Comparison of ENCODE assay signal across 10 cellular contexts in genomic region chr6:128516514-128516898, GRCh38. TPM values are rescaled to one million over a fixed set of nuclear protein-coding genes. Genes with fewer than 3 reads are reported as not detected.
DNase-seq lines count a peak whose midpoint lies in the region; FAIRE-seq and TF ChIP-seq lines count a peak whose summit lies in the region.
"Had no signal": no experiment of that assay in that cellular context is flagged by ENCODE, and none has a peak within 500 bp of the region (broad histone marks: within the 10 kb centered on the region; RNA-seq: fewer than 3 reads in every experiment).

No MANE protein-coding gene starts in this region.

- H3K36me3 ChIP-seq in PC-9 (ENCODE audit: low read depth) = no peaks in the 10 kb centered on the region; the same call in 1 of the 2 replicates
- no peaks in the 10 kb centered on the region for H3K36me3 ChIP-seq in small intestine (ENCODE audit: control insufficient read depth in 2 of 2, insufficient read depth in 2 of 2, low read length in 2 of 2)
- H3K36me3 ChIP-seq: SJCRH30 had no signal

- no peaks in the 10 kb centered on the region for H3K27me3 ChIP-seq in PC-9 (ENCODE audit: insufficient read depth, low read depth)
- no peaks in the 10 kb centered on the region for H3K27me3 ChIP-seq in small intestine (ENCODE audit: control insufficient read depth in 2 of 2, insufficient read depth in 2 of 2, low read length in 2 of 2)
- H3K27me3 ChIP-seq: SJCRH30 had no signal

- H2AFZ ChIP-seq in PC-9 = no peak overlapping the region

- BruUV-seq in PC-9 (replicated peaks; lab: Mats Ljungman, UMichigan) = no TSS peak

- H3K9me2 ChIP-seq in PC-9 (ENCODE audit: insufficient read depth) = no peaks in the 10 kb centered on the region

- H3K4me3 ChIP-seq in PC-9 (peak overlapping the region; percentile 81; the same call in 1 of the 2 replicates), fibroblast of the aortic adventitia (ENCODE audit: low read depth, low read length) (no peak overlapping the region), small intestine (ENCODE audit: low read depth in 1 of 2, low read length in 2 of 2) (no peak overlapping the region)
- H3K4me3 ChIP-seq: SJCRH30 had no signal

- CTCF ChIA-PET in PC-9 (lab: Charles Lee) = interaction anchor here (0.7 to 1.3 kb wide), 3 partner anchors 214 to 661 kb away, joined by 3 read pairs; no protein-coding TSS in a partner anchor

- TF ChIP-seq CTCF in PC-9 (conservative IDR thresholded peaks at IDR 0.05) (peak; percentile 44), fibroblast of the aortic adventitia (IDR thresholded peaks at IDR 0.05; ENCODE audit: insufficient read depth, low read length) (peak; percentile 12), GM20000 (IDR thresholded peaks at IDR 0.05; ENCODE audit: extremely low read depth, missing control alignments) (no peak)

- FAIRE-seq in small intestine (lab: Jason Lieb, UNC) = no peak

- H3K27ac ChIP-seq in PC-9 = no peak overlapping the region
- no peak overlapping the region for H3K27ac ChIP-seq in small intestine (ENCODE audit: low read depth in 1 of 2, low read length in 1 of 2)
- H3K27ac ChIP-seq: 22Rv1 had no signal

- intact Hi-C loops in PC-9 (cut with micrococcal nuclease; ENCODE audit: unreplicated experiment) = loop anchor here (5.0 kb wide), 2 partner anchors 544 to 1061 kb away; no protein-coding TSS in a partner anchor

- H3K4me2 ChIP-seq in PC-9 = peak overlapping the region; percentile 92

- H4K20me1 ChIP-seq in PC-9 (ENCODE audit: insufficient read depth) = peaks cover 16% of the 10 kb centered on the region; the same call in 1 of the 2 replicates

- peaks cover 20% of the 10 kb centered on the region for H3F3A ChIP-seq in PC-9 (ENCODE audit: insufficient read depth, low read depth)

- DNase-seq in DMS 273 (lab: John Stamatoyannopoulos, UW; ENCODE audit: unreplicated experiment) = peak; percentile 47
- DNase-seq in DMS 273 treated with DMSO at 0.1 percent for 48 hours (lab: John Stamatoyannopoulos, UW) = no peak
- no peak for DNase-seq in PC-9
- no peak for DNase-seq in fibroblast of the aortic adventitia (ENCODE audit: low read depth)
- DNase-seq in small intestine = peak; percentile 52
- DNase-seq in GM19238 (ENCODE audit: insufficient read length, low spot score) = no peak
- no peak for DNase-seq in GM20000 (ENCODE audit: low spot score)
- DNase-seq in ecto neural progenitor cell (ENCODE audit: low spot score) = no peak

- POLR2A ChIA-PET in PC-9 (lab: Charles Lee; ENCODE audit: unreplicated experiment) = no interaction called here

- H3K9me3 ChIP-seq in PC-9 (ENCODE audit: insufficient read depth, low read depth) (peaks cover 9% of the 10 kb centered on the region), small intestine (ENCODE audit: control insufficient read depth, low read depth) (no peaks in the 10 kb centered on the region)
- H3K9me3 ChIP-seq: SJCRH30 had no signal

- H3K4me1 ChIP-seq in PC-9 (replicated peaks; ENCODE audit: insufficient read depth) = peaks cover 54% of the 10 kb centered on the region
- no peaks in the 10 kb centered on the region for H3K4me1 ChIP-seq in small intestine (ENCODE audit: control insufficient read depth in 2 of 2, insufficient read depth in 1 of 2, low read depth in 1 of 2, low read length in 1 of 2)

- peaks cover 86% of the 10 kb centered on the region for H3K79me2 ChIP-seq in PC-9 (ENCODE audit: low read depth)

- WGBS in small intestine, 3 donors = 6 to 23% (median 21%) methylated on average over 1 of the region's 1 CpG

RNA-seq across cellular contexts. Expression of gene PTPRK, which starts 3.9 kb away (rescaled TPM):
- 82.5 and 89.3 TPM in 2 replicates for total RNA-seq in PC-9 (2021)
- 27.1 and 70.2 TPM in 2 replicates for total RNA-seq in fibroblast of the aortic adventitia (ENCODE audit: low replicate concordance)
- polyA plus RNA-seq in small intestine = 10 to 100 TPM; 15.9 to 25.1 (median 16.1) TPM

Comparison
In these comparisons a context has a peak if more than half of its experiments do, and no peak if none do; other contexts are left out.
1. DNase-seq: peak in DMS 273 (single experiment) and small intestine (single experiment); none in DMS 273 treated with DMSO at 0.1 percent for 48 hours (single experiment), PC-9 (0 of 2), fibroblast of the aortic adventitia (single experiment), GM19238 (single experiment), GM20000 (single experiment) and ecto neural progenitor cell (single experiment).